In genomic region chrX:77014655-77015377, GRCh38 we compare ENCODE assay signal across 1 cellular context.
TF ChIP-seq lines count a peak whose summit lies in the region.

No MANE protein-coding gene starts in this region.

TF ChIP-seq in H1, 55 proteins besides CTCF, POLR2A, EP300 and RAD21 (continued from another document):
- no peak for TF ChIP-seq CBX8 (IDR thresholded peaks at IDR 0.05; ENCODE audit: borderline replicate concordance, low read depth, low read length)
- TF ChIP-seq BRCA1 (IDR thresholded peaks at IDR 0.05; ENCODE audit: low read depth, low read length) = no peak
- TF ChIP-seq KDM1A (IDR thresholded peaks at IDR 0.05; ENCODE audit: borderline replicate concordance, low read length) = no peak
- no peak for TF ChIP-seq CEBPB (IDR thresholded peaks at IDR 0.05; ENCODE audit: low read depth, low read length)
- no peak for TF ChIP-seq CBX5 (IDR thresholded peaks at IDR 0.05; ENCODE audit: low read depth, low read length)
- peak; percentile 83 for TF ChIP-seq CHD1 (IDR thresholded peaks at IDR 0.05; ENCODE audit: low read depth, low read length)
- TF ChIP-seq EGR1 (IDR thresholded peaks at IDR 0.05; ENCODE audit: borderline replicate concordance, low read depth, low read length) = no peak
- TF ChIP-seq JUND (IDR thresholded peaks at IDR 0.05; ENCODE audit: low read length) = peak; percentile 53; the same call in 1 of the 2 replicates
- TF ChIP-seq GTF2F1 (IDR thresholded peaks at IDR 0.05; ENCODE audit: borderline replicate concordance, low read depth, low read length) = no peak
- TF ChIP-seq TAF7 (optimal IDR thresholded peaks at IDR 0.05; ENCODE audit: borderline replicate concordance, low read depth, low read length) = no peak
- TF ChIP-seq SIN3A (conservative IDR thresholded peaks at IDR 0.05 in 1 of 2, IDR thresholded peaks at IDR 0.05 in 1 of 2; ENCODE audit: low read depth in 1 of 2, low read length in 2 of 2) = no peak
- no peak for TF ChIP-seq NRF1 (IDR thresholded peaks at IDR 0.05; ENCODE audit: low read depth, low read length)
- no peak for TF ChIP-seq SIRT6 (IDR thresholded peaks at IDR 0.05; ENCODE audit: low read length)
TF ChIP-seq in H1: peak in this region for 4.
